2 cellular contexts compared by ENCODE assay signal in the genomic region with DNA sequence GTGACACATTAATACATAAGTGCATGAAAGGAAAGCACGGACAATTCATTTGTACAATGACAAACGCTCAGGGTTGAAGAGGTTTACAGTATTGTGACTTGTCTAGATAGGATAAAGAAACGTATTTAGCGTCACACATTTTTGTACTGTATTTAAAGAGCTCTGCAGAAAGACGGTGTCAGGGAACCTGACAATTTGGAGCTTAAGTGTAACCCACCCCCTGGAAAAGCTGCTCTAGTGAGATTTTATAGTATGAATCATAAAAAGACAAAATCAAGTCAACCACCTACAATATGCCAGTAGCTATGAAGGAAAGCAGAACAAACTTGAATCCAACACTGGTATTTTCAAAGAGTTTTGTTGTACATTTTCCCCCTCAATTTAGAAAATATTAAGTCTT.
TF ChIP-seq lines count a peak whose summit lies in the region.

No MANE protein-coding gene starts in this region.

TF ChIP-seq in SK-N-SH, 30 proteins besides CTCF, POLR2A, EP300 and RAD21 (continued from another document):
- TF ChIP-seq, protein P1, sequence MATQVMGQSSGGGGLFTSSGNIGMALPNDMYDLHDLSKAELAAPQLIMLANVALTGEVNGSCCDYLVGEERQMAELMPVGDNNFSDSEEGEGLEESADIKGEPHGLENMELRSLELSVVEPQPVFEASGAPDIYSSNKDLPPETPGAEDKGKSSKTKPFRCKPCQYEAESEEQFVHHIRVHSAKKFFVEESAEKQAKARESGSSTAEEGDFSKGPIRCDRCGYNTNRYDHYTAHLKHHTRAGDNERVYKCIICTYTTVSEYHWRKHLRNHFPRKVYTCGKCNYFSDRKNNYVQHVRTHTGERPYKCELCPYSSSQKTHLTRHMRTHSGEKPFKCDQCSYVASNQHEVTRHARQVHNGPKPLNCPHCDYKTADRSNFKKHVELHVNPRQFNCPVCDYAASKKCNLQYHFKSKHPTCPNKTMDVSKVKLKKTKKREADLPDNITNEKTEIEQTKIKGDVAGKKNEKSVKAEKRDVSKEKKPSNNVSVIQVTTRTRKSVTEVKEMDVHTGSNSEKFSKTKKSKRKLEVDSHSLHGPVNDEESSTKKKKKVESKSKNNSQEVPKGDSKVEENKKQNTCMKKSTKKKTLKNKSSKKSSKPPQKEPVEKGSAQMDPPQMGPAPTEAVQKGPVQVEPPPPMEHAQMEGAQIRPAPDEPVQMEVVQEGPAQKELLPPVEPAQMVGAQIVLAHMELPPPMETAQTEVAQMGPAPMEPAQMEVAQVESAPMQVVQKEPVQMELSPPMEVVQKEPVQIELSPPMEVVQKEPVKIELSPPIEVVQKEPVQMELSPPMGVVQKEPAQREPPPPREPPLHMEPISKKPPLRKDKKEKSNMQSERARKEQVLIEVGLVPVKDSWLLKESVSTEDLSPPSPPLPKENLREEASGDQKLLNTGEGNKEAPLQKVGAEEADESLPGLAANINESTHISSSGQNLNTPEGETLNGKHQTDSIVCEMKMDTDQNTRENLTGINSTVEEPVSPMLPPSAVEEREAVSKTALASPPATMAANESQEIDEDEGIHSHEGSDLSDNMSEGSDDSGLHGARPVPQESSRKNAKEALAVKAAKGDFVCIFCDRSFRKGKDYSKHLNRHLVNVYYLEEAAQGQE (IDR thresholded peaks at IDR 0.05; ENCODE audit: low read depth, low read length), result no peak
- TF ChIP-seq, protein P2, sequence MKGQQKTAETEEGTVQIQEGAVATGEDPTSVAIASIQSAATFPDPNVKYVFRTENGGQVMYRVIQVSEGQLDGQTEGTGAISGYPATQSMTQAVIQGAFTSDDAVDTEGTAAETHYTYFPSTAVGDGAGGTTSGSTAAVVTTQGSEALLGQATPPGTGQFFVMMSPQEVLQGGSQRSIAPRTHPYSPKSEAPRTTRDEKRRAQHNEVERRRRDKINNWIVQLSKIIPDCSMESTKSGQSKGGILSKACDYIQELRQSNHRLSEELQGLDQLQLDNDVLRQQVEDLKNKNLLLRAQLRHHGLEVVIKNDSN (IDR thresholded peaks at IDR 0.05; ENCODE audit: borderline replicate concordance, low read depth), result no peak
- no peak for TF ChIP-seq TAF1 (IDR thresholded peaks at IDR 0.05; ENCODE audit: borderline replicate concordance, low read depth, low read length)
- TF ChIP-seq NFIC (IDR thresholded peaks at IDR 0.05; ENCODE audit: borderline replicate concordance), result no peak
- TF ChIP-seq FOXJ3 (CRISPR knock-in tag; IDR thresholded peaks at IDR 0.05), result no peak
- TF ChIP-seq RXRA (IDR thresholded peaks at IDR 0.05; ENCODE audit: borderline replicate concordance, low read depth), result no peak
- no peak for TF ChIP-seq YY1 (IDR thresholded peaks at IDR 0.05; ENCODE audit: low read depth)
- TF ChIP-seq, protein P3, sequence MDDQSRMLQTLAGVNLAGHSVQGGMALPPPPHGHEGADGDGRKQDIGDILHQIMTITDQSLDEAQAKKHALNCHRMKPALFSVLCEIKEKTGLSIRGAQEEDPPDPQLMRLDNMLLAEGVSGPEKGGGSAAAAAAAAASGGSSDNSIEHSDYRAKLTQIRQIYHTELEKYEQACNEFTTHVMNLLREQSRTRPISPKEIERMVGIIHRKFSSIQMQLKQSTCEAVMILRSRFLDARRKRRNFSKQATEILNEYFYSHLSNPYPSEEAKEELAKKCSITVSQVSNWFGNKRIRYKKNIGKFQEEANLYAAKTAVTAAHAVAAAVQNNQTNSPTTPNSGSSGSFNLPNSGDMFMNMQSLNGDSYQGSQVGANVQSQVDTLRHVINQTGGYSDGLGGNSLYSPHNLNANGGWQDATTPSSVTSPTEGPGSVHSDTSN (IDR thresholded peaks at IDR 0.05), result no peak
- TF ChIP-seq, protein P4, sequence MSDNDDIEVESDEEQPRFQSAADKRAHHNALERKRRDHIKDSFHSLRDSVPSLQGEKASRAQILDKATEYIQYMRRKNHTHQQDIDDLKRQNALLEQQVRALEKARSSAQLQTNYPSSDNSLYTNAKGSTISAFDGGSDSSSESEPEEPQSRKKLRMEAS (IDR thresholded peaks at IDR 0.05; ENCODE audit: low read depth), result no peak
- no peak for TF ChIP-seq NRF1 (IDR thresholded peaks at IDR 0.05; ENCODE audit: low read depth, low read length)
- no peak for TF ChIP-seq MEF2A (IDR thresholded peaks at IDR 0.05; ENCODE audit: borderline replicate concordance, low read depth)

TF ChIP-seq in SK-N-SH treated with all-trans-retinoic acid at 6 μM for 48 hours, 23 proteins besides CTCF, POLR2A, EP300 and RAD21 (continued from another document):
- TF ChIP-seq, protein P5, sequence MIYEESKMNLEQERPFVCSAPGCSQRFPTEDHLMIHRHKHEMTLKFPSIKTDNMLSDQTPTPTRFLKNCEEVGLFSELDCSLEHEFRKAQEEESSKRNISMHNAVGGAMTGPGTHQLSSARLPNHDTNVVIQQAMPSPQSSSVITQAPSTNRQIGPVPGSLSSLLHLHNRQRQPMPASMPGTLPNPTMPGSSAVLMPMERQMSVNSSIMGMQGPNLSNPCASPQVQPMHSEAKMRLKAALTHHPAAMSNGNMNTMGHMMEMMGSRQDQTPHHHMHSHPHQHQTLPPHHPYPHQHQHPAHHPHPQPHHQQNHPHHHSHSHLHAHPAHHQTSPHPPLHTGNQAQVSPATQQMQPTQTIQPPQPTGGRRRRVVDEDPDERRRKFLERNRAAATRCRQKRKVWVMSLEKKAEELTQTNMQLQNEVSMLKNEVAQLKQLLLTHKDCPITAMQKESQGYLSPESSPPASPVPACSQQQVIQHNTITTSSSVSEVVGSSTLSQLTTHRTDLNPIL (CRISPR knock-in tag; IDR thresholded peaks at IDR 0.05; ENCODE audit: low read depth), result no peak
- TF ChIP-seq, protein P6, sequence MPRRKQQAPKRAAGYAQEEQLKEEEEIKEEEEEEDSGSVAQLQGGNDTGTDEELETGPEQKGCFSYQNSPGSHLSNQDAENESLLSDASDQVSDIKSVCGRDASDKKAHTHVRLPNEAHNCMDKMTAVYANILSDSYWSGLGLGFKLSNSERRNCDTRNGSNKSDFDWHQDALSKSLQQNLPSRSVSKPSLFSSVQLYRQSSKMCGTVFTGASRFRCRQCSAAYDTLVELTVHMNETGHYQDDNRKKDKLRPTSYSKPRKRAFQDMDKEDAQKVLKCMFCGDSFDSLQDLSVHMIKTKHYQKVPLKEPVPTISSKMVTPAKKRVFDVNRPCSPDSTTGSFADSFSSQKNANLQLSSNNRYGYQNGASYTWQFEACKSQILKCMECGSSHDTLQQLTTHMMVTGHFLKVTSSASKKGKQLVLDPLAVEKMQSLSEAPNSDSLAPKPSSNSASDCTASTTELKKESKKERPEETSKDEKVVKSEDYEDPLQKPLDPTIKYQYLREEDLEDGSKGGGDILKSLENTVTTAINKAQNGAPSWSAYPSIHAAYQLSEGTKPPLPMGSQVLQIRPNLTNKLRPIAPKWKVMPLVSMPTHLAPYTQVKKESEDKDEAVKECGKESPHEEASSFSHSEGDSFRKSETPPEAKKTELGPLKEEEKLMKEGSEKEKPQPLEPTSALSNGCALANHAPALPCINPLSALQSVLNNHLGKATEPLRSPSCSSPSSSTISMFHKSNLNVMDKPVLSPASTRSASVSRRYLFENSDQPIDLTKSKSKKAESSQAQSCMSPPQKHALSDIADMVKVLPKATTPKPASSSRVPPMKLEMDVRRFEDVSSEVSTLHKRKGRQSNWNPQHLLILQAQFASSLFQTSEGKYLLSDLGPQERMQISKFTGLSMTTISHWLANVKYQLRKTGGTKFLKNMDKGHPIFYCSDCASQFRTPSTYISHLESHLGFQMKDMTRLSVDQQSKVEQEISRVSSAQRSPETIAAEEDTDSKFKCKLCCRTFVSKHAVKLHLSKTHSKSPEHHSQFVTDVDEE (CRISPR knock-in tag; IDR thresholded peaks at IDR 0.05), result no peak
